In the genomic region with DNA sequence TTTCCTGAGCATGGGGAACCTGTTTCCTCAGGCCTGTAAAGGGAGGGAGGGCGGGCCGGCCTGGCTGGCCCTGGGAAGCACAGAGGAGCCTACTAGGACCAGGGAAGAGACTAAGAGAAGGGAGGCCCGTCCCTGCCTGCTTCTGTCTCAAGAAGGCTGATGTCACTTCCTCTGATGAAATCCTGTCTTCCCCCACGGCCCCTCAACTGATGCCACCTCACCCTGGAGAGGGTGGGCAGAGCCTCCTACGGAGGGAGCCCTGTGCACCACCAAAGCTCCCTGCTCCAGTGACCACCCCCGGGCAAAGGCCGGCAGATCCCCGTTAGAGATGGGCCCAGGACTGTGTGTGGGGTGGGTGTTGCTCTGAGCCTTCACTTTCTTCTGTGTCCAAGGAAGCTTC, we compare ENCODE assay signal across 9 cellular contexts. TPM values are rescaled to one million over a fixed set of nuclear protein-coding genes. Genes with fewer than 3 reads are reported as not detected.
DNase-seq lines count a peak whose midpoint lies in the region; ATAC-seq and TF ChIP-seq lines count a peak whose summit lies in the region.
"Had no signal": no experiment of that assay in that cellular context is flagged by ENCODE, and none has a peak within 500 bp of the region (broad histone marks: within the 10 kb centered on the region; RNA-seq: fewer than 3 reads in every experiment).

No MANE protein-coding gene starts in this region.

- H3K36me3 ChIP-seq in sigmoid colon, result peaks cover 0 to 12% (median 0%) of the 10 kb centered on the region in 4 donors

- H3K79me1 ChIP-seq in H9 (ENCODE audit: insufficient read depth, low read depth, low read length, poor library complexity, severe bottlenecking), result no peaks in the 10 kb centered on the region

- H3K27me3 Mint-ChIP-seq in H9 (ENCODE audit: low read depth) (no peaks in the 10 kb centered on the region; the same call in 1 of the 2 replicates), T-cell (no peaks in the 10 kb centered on the region)

- H3K27ac ChIP-seq in H9 (ENCODE audit: insufficient read length, low read depth, low read length) (no peak overlapping the region), sigmoid colon (peak overlapping the region in 3 of 4 donors; percentile 17 to 50 (median 42))

- no peak overlapping the region for H3K14ac ChIP-seq in H9 (ENCODE audit: insufficient read depth, low read length)

- no peak for TF ChIP-seq POLR2A in sigmoid colon (IDR thresholded peaks at IDR 0.05)

- H3K36me3 Mint-ChIP-seq in H9 (ENCODE audit: insufficient read depth in 1 of 3, low read depth in 3 of 3) (peaks cover 7 to 12% (median 7%) of the 10 kb centered on the region in 3 experiments; a peak in 6 of 7 replicates), T-cell (peaks cover 5% of the 10 kb centered on the region)

- no peaks in the 10 kb centered on the region for H3K9me3 Mint-ChIP-seq in H9
- H3K9me3 Mint-ChIP-seq in T-cell, result no peaks in the 10 kb centered on the region

- no peak overlapping the region for H2AK5ac ChIP-seq in H9 (ENCODE audit: insufficient read length, low read length)

- H3K9ac ChIP-seq in H9 (ENCODE audit: extremely low read depth, insufficient read length, low read length), result no peak overlapping the region

- H3K18ac ChIP-seq in H9 (ENCODE audit: insufficient read length, low read depth, low read length), result no peak overlapping the region

- H3K4me1 ChIP-seq in H9 (ENCODE audit: insufficient read depth, low read length) (no peaks in the 10 kb centered on the region; the same call in 1 of the 2 replicates), sigmoid colon (peaks cover 0 to 14% (median 4%) of the 10 kb centered on the region in 4 donors)

- H2BK5ac ChIP-seq in H9 (ENCODE audit: insufficient read length, low read length), result no peak overlapping the region

- H3K23ac ChIP-seq in H9 (ENCODE audit: insufficient read length, low read depth, low read length), result no peak overlapping the region

- no peak overlapping the region for H3K4me3 ChIP-seq in foreskin fibroblast (ENCODE audit: low read depth in 1 of 2, low read length in 2 of 2)
- no peak overlapping the region for H3K4me3 ChIP-seq in sigmoid colon

- no peak overlapping the region for H2AFZ ChIP-seq in H9 (ENCODE audit: low read length)

- ATAC-seq in T-cell (replicated peaks in 1 of 4), result peak in 3 of 4 experiments; percentile 24 to 46 (median 27)
- no peak for ATAC-seq in GM18498 (IDR thresholded peaks at IDR 0.05; ENCODE audit: unreplicated experiment)
- no peak for ATAC-seq in HG03097 (IDR thresholded peaks at IDR 0.05; ENCODE audit: low FRiP score, unreplicated experiment)

- H3K79me2 ChIP-seq in H9 (ENCODE audit: insufficient read depth, low read length), result no peaks in the 10 kb centered on the region

- no peak for TF ChIP-seq EP300 in sigmoid colon (IDR thresholded peaks at IDR 0.05)

- H3K4ac ChIP-seq in H9 (ENCODE audit: low read depth, low read length), result no peak overlapping the region

- CTCF ChIA-PET in T-cell (lab: Charles Lee), result no interaction called here

- H3K4me3 Mint-ChIP-seq in H9 (no peak overlapping the region), T-cell (no peak overlapping the region)

- H3K27ac Mint-ChIP-seq in H9, result peak overlapping the region in 2 of 3 experiments; percentile 53 to 55; a peak in 3 of 7 replicates
- peak overlapping the region in 1 of 2 donors; percentile 61 for H3K27ac Mint-ChIP-seq in T-cell

- no peak overlapping the region for H2BK12ac ChIP-seq in H9 (ENCODE audit: insufficient read length, low read depth, low read length)

- no peak overlapping the region for H2BK15ac ChIP-seq in H9 (ENCODE audit: low read depth, low read length)

- H4K8ac ChIP-seq in H9 (replicated peaks; ENCODE audit: insufficient read length, low read depth, low read length), result no peak overlapping the region

- H4K5ac ChIP-seq in H9 (ENCODE audit: insufficient read length, low read depth, low read length), result no peak overlapping the region

- no peak overlapping the region for H2BK120ac ChIP-seq in H9 (ENCODE audit: low read depth, low read length, poor library complexity, severe bottlenecking)

- peaks cover 39 to 59% of the 10 kb centered on the region in 2 experiments for H3K4me1 Mint-ChIP-seq in H9
- peaks cover 13 to 27% (median 20%) of the 10 kb centered on the region in 3 donors for H3K4me1 Mint-ChIP-seq in T-cell

- no peak overlapping the region for H3K4me2 ChIP-seq in H9 (ENCODE audit: insufficient read depth, insufficient read length, low read length)

- H4K20me1 ChIP-seq in H9 (ENCODE audit: control insufficient read depth, insufficient read depth, insufficient read length), result no peaks in the 10 kb centered on the region

- POLR2A ChIA-PET in T-cell (lab: Charles Lee), result no interaction called here

- TF ChIP-seq CTCF in H9 (conservative IDR thresholded peaks at IDR 0.05), result no peak
- TF ChIP-seq CTCF in foreskin fibroblast (IDR thresholded peaks at IDR 0.05; ENCODE audit: low read depth, low read length), result no peak
- no peak for TF ChIP-seq CTCF in sigmoid colon (IDR thresholded peaks at IDR 0.05)

- H2BK20ac ChIP-seq in H9 (ENCODE audit: low read depth, low read length, poor library complexity, severe bottlenecking), result no peak overlapping the region

- no peak overlapping the region for H4K91ac ChIP-seq in H9 (ENCODE audit: insufficient read length, low read depth, low read length)

- no peak overlapping the region for H3T11ph ChIP-seq in H9 (ENCODE audit: low read length)

- no CpG with 5 or more reads among the region's 8 CpGs for WGBS in H9 (ENCODE audit: extremely low coverage, insufficient read length, low lambda C conversion rate)
- WGBS in sigmoid colon, 2 donors, result 41 to 51% methylated on average over 8 of the region's 8 CpGs

- H3K27me3 ChIP-seq in H9 (ENCODE audit: insufficient read depth, low read length) (no peaks in the 10 kb centered on the region), sigmoid colon (no peaks in the 10 kb centered on the region)

- H3K56ac ChIP-seq in H9 (ENCODE audit: insufficient read length, low read depth, low read length), result no peak overlapping the region

- H3K23me2 ChIP-seq in H9 (ENCODE audit: insufficient read length, low read depth, low read length, poor library complexity, severe bottlenecking), result no peaks in the 10 kb centered on the region

- no peaks in the 10 kb centered on the region for H3K9me3 ChIP-seq in H9 (ENCODE audit: control insufficient read depth, low read depth, low read length)
- no peaks in the 10 kb centered on the region for H3K9me3 ChIP-seq in sigmoid colon

- intact Hi-C loops in sigmoid colon (cut with DNase I), result no loop called here

- DNase-seq in H9 (no peak), T-cell (peak in 4 of 34 experiments; percentile 20 to 43 (median 24)), foreskin fibroblast (peak; percentile 57 to 75), sigmoid colon (no peak), HuH-7 (ENCODE audit: low spot score) (no peak), NCI-H2081 (lab: John Stamatoyannopoulos, UW) (no peak)
- DNase-seq: NCI-H2227 treated with DMSO at 0.1 percent for 48 hours had no signal

RNA-seq across cellular contexts. Expression of a gene that starts 1.0 kb away (rescaled TPM):
- 3.2 and 3.3 TPM in 2 replicates for total RNA-seq in H9 (2021)
- 10 to 100 TPM in 2 of 5 donors, 1 to 10 TPM in 3; 3.7 to 19.3 (median 7.1) TPM for total RNA-seq in T-cell
- 10 to 100 TPM in 1 of 4 donors, 1 to 10 TPM in 3; 5.0 to 10.0 (median 5.9) TPM for total RNA-seq in sigmoid colon
- 1 to 10 TPM; 5.4 to 6.9 (median 5.5) TPM for polyA plus RNA-seq in sigmoid colon

RNA-seq across cellular contexts. Expression of a gene that starts 14.3 kb away (rescaled TPM):
- total RNA-seq in H9 (2021) (43.5 and 50.1 TPM in 2 replicates), T-cell (100 to 1,000 TPM in 3 of 5 donors, 10 to 100 TPM in 2; 91.2 to 117 (median 102) TPM), sigmoid colon (10 to 100 TPM; 25.3 to 56.2 (median 44.4) TPM)
- polyA plus RNA-seq in sigmoid colon, result 10 to 100 TPM in 1 of 3 donors, 1 to 10 TPM in 2; 4.9 to 65.6 (median 7.2) TPM

RNA-seq across cellular contexts. Expression of a gene that starts 56.2 kb away (rescaled TPM):
- total RNA-seq in H9 (2021) (1.1 and 1.3 TPM in 2 replicates), T-cell (10 to 100 TPM in 3 of 5 donors, 1 to 10 TPM in 2; 6.9 to 13.9 (median 12.0) TPM), sigmoid colon (1 to 10 TPM; 3.8 to 9.4 (median 6.2) TPM)
- polyA plus RNA-seq in sigmoid colon, result 1 to 10 TPM; 1.2 to 6.2 (median 5.4) TPM

RNA-seq across cellular contexts. Expression of a gene that starts 57.4 kb away (rescaled TPM):
- total RNA-seq in H9 (2021) (68.0 and 69.0 TPM in 2 replicates), T-cell (10 to 100 TPM; 50.6 to 63.2 (median 60.3) TPM), sigmoid colon (10 to 100 TPM; 20.0 to 29.7 (median 25.5) TPM)
- 10 to 100 TPM; 18.0 to 32.1 (median 19.7) TPM for polyA plus RNA-seq in sigmoid colon

Comparison
In these comparisons a context has a peak if more than half of its experiments do, and no peak if none do; other contexts are left out.
1. DNase-seq: peak in foreskin fibroblast (2 of 2); none in H9 (single experiment), sigmoid colon (single experiment), HuH-7 (single experiment) and NCI-H2081 (0 of 2).
2. ATAC-seq: peak in T-cell (3 of 4); none in GM18498 (single experiment) and HG03097 (single experiment).